1 cellular context compared by ENCODE assay signal in the genomic region with DNA sequence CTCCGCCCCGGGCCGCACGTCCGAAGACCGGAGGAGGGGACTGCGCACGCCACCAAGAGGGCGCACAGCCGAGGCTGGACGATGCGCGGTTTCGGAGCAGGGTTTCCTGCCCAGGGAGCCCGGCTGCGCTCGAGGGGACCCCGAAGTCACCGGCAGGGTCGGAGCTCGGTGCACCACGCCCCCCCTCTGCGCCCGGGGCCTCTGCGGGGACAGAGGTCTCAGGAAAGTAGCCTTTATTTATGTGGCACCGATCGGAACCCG.
TF ChIP-seq lines count a peak whose summit lies in the region.

No MANE protein-coding gene starts in this region.

TF ChIP-seq in HepG2, 621 proteins besides CTCF, POLR2A, EP300 and RAD21 (continued from another document):
- TF ChIP-seq, protein P1, sequence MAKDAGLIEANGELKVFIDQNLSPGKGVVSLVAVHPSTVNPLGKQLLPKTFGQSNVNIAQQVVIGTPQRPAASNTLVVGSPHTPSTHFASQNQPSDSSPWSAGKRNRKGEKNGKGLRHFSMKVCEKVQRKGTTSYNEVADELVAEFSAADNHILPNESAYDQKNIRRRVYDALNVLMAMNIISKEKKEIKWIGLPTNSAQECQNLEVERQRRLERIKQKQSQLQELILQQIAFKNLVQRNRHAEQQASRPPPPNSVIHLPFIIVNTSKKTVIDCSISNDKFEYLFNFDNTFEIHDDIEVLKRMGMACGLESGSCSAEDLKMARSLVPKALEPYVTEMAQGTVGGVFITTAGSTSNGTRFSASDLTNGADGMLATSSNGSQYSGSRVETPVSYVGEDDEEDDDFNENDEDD (CRISPR knock-in tag; IDR thresholded peaks at IDR 0.05; ENCODE audit: borderline replicate concordance): no peak
- TF ChIP-seq ZNF550 (CRISPR knock-in tag; IDR thresholded peaks at IDR 0.05; ENCODE audit: borderline replicate concordance) (no peak), ZBTB8A (CRISPR knock-in tag; IDR thresholded peaks at IDR 0.05; ENCODE audit: borderline replicate concordance, low read depth) (no peak), CERS6 (CRISPR knock-in tag; IDR thresholded peaks at IDR 0.05) (no peak), REST (IDR thresholded peaks at IDR 0.05; ENCODE audit: borderline replicate concordance in 1 of 2, low read depth in 1 of 2, low read length in 2 of 2) (no peak), ZNF263 (CRISPR knock-in tag; IDR thresholded peaks at IDR 0.05) (no peak)
